ENCODE assay signal across 8 cellular contexts in the genomic region with DNA sequence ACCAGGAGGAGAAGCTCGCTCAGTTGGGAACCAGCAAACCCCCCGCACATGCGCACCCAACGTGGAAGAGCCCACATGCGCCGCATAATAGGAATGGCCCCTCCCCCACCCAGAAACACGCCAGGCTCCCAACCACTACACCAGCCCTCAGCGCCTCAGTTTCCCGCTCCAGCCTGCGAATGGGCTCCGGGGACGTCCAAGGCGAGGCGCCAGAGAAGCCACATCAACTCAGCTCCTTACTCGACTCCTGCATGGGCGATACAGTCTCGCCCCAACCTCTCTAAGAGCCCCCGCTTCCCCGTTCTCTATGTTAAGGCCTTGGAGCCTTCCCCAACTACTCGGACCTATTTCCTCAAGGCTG. TPM values are rescaled to one million over a fixed set of nuclear protein-coding genes. Genes with fewer than 3 reads are reported as not detected.
DNase-seq lines count a peak whose midpoint lies in the region; ATAC-seq, FAIRE-seq and TF ChIP-seq lines count a peak whose summit lies in the region.

No MANE protein-coding gene starts in this region.

- H3K27ac ChIP-seq in coronary artery, result peak overlapping the region; percentile 99 to 100
- H3K27ac ChIP-seq in HepG2 (ENCODE audit: extremely low read length, insufficient read depth, low read length), result peak overlapping the region; percentile 99

- POLR2A ChIA-PET in HEK293T (lab: Yijun Ruan, JAX), result interaction anchor here (0.6 to 3.0 kb wide), 42 partner anchors 11 to 995 kb away, joined by 3 to 53 read pairs (median 6); partner anchors contain the start of genes DYNLL2, MRPS23, MTMR4 and VEZF1
- POLR2A ChIA-PET in HepG2 (lab: Yijun Ruan, JAX), result interaction anchor here (1.0 to 3.8 kb wide), 20 partner anchors 11 to 625 kb away, joined by 3 to 71 read pairs (median 13); partner anchors contain the start of genes DYNLL2, MRPS23 and VEZF1

- H4K20me1 ChIP-seq in HepG2 (ENCODE audit: insufficient read depth, low read length), result peaks cover 48% of the 10 kb centered on the region

- no peaks in the 10 kb centered on the region; a peak in 1 of 5 replicates for H3K27me3 ChIP-seq in HepG2 (ENCODE audit: control insufficient read depth in 1 of 2, insufficient read depth in 2 of 2, low read length in 2 of 2)

- TF ChIP-seq POLR2A in HepG2 (IDR thresholded peaks at IDR 0.05; ENCODE audit: insufficient read depth in 1 of 2, low read depth in 2 of 2, low read length in 2 of 2), result no peak

- peaks cover 61% of the 10 kb centered on the region for H3K4me1 ChIP-seq in HepG2 (ENCODE audit: insufficient read depth, low read length)

- TF ChIP-seq CTCF in coronary artery (IDR thresholded peaks at IDR 0.05) (no peak), HepG2 (CRISPR knock-in tag; IDR thresholded peaks at IDR 0.05) (no peak)

- DNase-seq in COLO829 (ENCODE audit: low spot score) (peak; percentile 65), HEK293T (ENCODE audit: extremely low spot score) (peak; percentile 65), NCI-H226 (peak; percentile 68), coronary artery (ENCODE audit: low spot score) (peak; percentile 80), HepG2 (ENCODE audit: low spot score) (peak; percentile 77)
- DNase-seq in stimulated activated CD4-positive, alpha-beta T cell treated with anti-CD3 and anti-CD28 coated beads, Interleukin-4, amount 100 ng/mL, for 48 hours (ENCODE audit: low read depth in 2 of 2), result peak; percentile 58 to 72

- peaks cover 4 to 39% of the 10 kb centered on the region in 2 experiments for H3K36me3 ChIP-seq in HepG2 (replicated peaks in 1 of 2; ENCODE audit: control insufficient read depth in 1 of 2, insufficient read depth in 2 of 2, low read length in 2 of 2)

- intact Hi-C loops in HepG2 (cut with micrococcal nuclease; ENCODE audit: unreplicated experiment), result no loop called here

- FAIRE-seq in HepG2 (lab: Jason Lieb, UNC), result no peak

- peaks cover 54% of the 10 kb centered on the region for H3K79me2 ChIP-seq in HepG2 (ENCODE audit: insufficient read depth, low read length)

- 0 out of 2 replicates have a peak, but pooled peaks have one; percentile 14 for TF ChIP-seq RAD21 in HepG2 (CRISPR knock-in tag; IDR thresholded peaks at IDR 0.05)

- ATAC-seq in activated CD4-positive, CD25-positive, alpha-beta regulatory T cell treated with anti-CD3 and anti-CD28 coated beads, Interleukin-2, amount 50 U/mL, for 24 hours, result peak; percentile 18 to 21
- ATAC-seq in HepG2 (peak; percentile 73), HG03460 (IDR thresholded peaks at IDR 0.05; ENCODE audit: unreplicated experiment) (no peak)

- H3K4me2 ChIP-seq in HepG2 (ENCODE audit: low read depth, low read length), result peak overlapping the region; percentile 91

- BruUV-seq in HepG2 (replicated peaks; lab: Mats Ljungman, UMichigan), result TSS peak; percentile 58

- CTCF ChIA-PET in HEK293T (lab: Yijun Ruan, JAX) (interaction anchor here (1.5 kb wide), 1 partner anchor 11 kb away, joined by 3 read pairs; no protein-coding TSS in a partner anchor), HepG2 (lab: Yijun Ruan, JAX; ENCODE audit: low intra/inter-chr PET ratio, low total read pairs) (no interaction called here)

- peak overlapping the region; percentile 98 for H3K4me3 ChIP-seq in coronary artery
- peak overlapping the region; percentile 79 to 99 (median 92) for H3K4me3 ChIP-seq in HepG2 (replicated peaks in 1 of 3; ENCODE audit: insufficient read depth in 1 of 3, low read depth in 2 of 3, low read length in 3 of 3)

- H3K9ac ChIP-seq in HepG2 (ENCODE audit: insufficient read depth, low read depth, low read length), result peak overlapping the region; percentile 100

- no peak overlapping the region for H2AFZ ChIP-seq in HepG2 (ENCODE audit: low read length)

- WGBS in HepG2 (ENCODE audit: low lambda C conversion rate), result under 1% methylated on average over 18 of the region's 20 CpGs

- no peaks in the 10 kb centered on the region for H3K9me3 ChIP-seq in HepG2 (ENCODE audit: low read length)

- in situ Hi-C loops in HepG2 (cut with HindIII; ENCODE audit: extremely low pct_ligation_motif_present, low pct_unique_long_range_greater_than_20kb), result loop anchor here (5.0 kb wide), 1 partner anchor 81 kb away; no protein-coding TSS in a partner anchor

- TF ChIP-seq EP300 in HepG2 (IDR thresholded peaks at IDR 0.05; ENCODE audit: low read depth in 2 of 2, low read length in 2 of 2) (no peak), HepG2 (CRISPR knock-in tag; IDR thresholded peaks at IDR 0.05; ENCODE audit: borderline replicate concordance) (no peak; the same call in 1 of the 2 replicates)

TF ChIP-seq in HEK293T, 16 proteins besides CTCF, POLR2A, EP300 and RAD21 (continues in another document):
- no peak for TF ChIP-seq NFRKB (IDR thresholded peaks at IDR 0.05)

RNA-seq across cellular contexts. Expression of gene SRSF1, which starts 0.5 kb away (rescaled TPM):
- 445 and 520 TPM in 2 replicates for total RNA-seq in HepG2 (2016; rRNA removed; fragmentation: Illumina TruSeq; extraction: Trizol)
- 40.7 and 51.5 TPM in 2 replicates for total RNA-seq in HepG2 (2016; cell fraction: cytosol; rRNA removed; fragmentation: Illumina TruSeq; extraction: Trizol; ENCODE audit: low read depth)
- 472 and 528 TPM in 2 replicates for total RNA-seq in HepG2 (2016; cell fraction: insoluble cytoplasmic fraction; rRNA removed; fragmentation: Illumina TruSeq; extraction: Trizol)
- total RNA-seq in HepG2 (2016; cell fraction: membrane; rRNA removed; fragmentation: Illumina TruSeq; extraction: Trizol), result 120 and 137 TPM in 2 replicates
- 332 and 353 TPM in 2 replicates for total RNA-seq in HepG2 (2016; cell fraction: nucleus; rRNA removed; fragmentation: Illumina TruSeq; extraction: Trizol)
- 142 and 144 TPM in 2 replicates for polyA plus RNA-seq in HepG2 (2011; rRNA removed)
- 61.9 and 82.9 TPM in 2 replicates for polyA plus RNA-seq in HepG2 (2011; cell fraction: cytosol; rRNA removed)
- 1,130 and 1,625 TPM in 2 replicates for polyA plus RNA-seq in HepG2 (2011; cell fraction: nucleus; rRNA removed)
- polyA plus RNA-seq in HepG2 (2012), result 96.9 and 161 TPM in 2 replicates
- 19.4 and 20.4 TPM in 2 replicates for polyA plus RNA-seq in HepG2 (2016; cell fraction: cytosol; fragmentation: Illumina TruSeq; extraction: Trizol; ENCODE audit: low read depth)
- 411 and 445 TPM in 2 replicates for polyA plus RNA-seq in HepG2 (2016; cell fraction: insoluble cytoplasmic fraction; fragmentation: Illumina TruSeq; extraction: Trizol; ENCODE audit: low read depth)
- 54.7 and 57.3 TPM in 2 replicates for polyA plus RNA-seq in HepG2 (2016; cell fraction: membrane; fragmentation: Illumina TruSeq; extraction: Trizol; ENCODE audit: low read depth)
- 359 and 383 TPM in 2 replicates for polyA plus RNA-seq in HepG2 (2016; cell fraction: nucleus; fragmentation: Illumina TruSeq; extraction: Trizol; ENCODE audit: insufficient read depth, low read depth)
- 673 and 710 TPM in 2 replicates for polyA minus RNA-seq in HepG2 (2011; rRNA and poly(A)+ RNA removed; ENCODE audit: low replicate concordance)
- polyA minus RNA-seq in HepG2 (2011; cell fraction: cytosol; rRNA and poly(A)+ RNA removed), result 78.3 and 89.3 TPM in 2 replicates
- 1,057 and 1,237 TPM in 2 replicates for polyA minus RNA-seq in HepG2 (2011; cell fraction: nucleus; rRNA and poly(A)+ RNA removed)

RNA-seq across cellular contexts. Expression of gene VEZF1, which starts 18.5 kb away (rescaled TPM):
- 45.9 and 48.0 TPM in 2 replicates for total RNA-seq in HepG2 (2016; rRNA removed; fragmentation: Illumina TruSeq; extraction: Trizol)
- total RNA-seq in HepG2 (2016; cell fraction: cytosol; rRNA removed; fragmentation: Illumina TruSeq; extraction: Trizol; ENCODE audit: low read depth), result 8.8 and 10.8 TPM in 2 replicates
- total RNA-seq in HepG2 (2016; cell fraction: insoluble cytoplasmic fraction; rRNA removed; fragmentation: Illumina TruSeq; extraction: Trizol), result 41.9 and 43.4 TPM in 2 replicates
- total RNA-seq in HepG2 (2016; cell fraction: membrane; rRNA removed; fragmentation: Illumina TruSeq; extraction: Trizol), result 42.3 and 48.6 TPM in 2 replicates
- total RNA-seq in HepG2 (2016; cell fraction: nucleus; rRNA removed; fragmentation: Illumina TruSeq; extraction: Trizol), result 31.1 and 37.8 TPM in 2 replicates
- 41.3 and 49.7 TPM in 2 replicates for polyA plus RNA-seq in HepG2 (2011; rRNA removed)
- 27.7 and 34.7 TPM in 2 replicates for polyA plus RNA-seq in HepG2 (2011; cell fraction: cytosol; rRNA removed)
- 30.2 and 33.3 TPM in 2 replicates for polyA plus RNA-seq in HepG2 (2011; cell fraction: nucleus; rRNA removed)
- 38.9 and 45.7 TPM in 2 replicates for polyA plus RNA-seq in HepG2 (2012)
- 7.1 and 7.4 TPM in 2 replicates for polyA plus RNA-seq in HepG2 (2016; cell fraction: cytosol; fragmentation: Illumina TruSeq; extraction: Trizol; ENCODE audit: low read depth)
- polyA plus RNA-seq in HepG2 (2016; cell fraction: insoluble cytoplasmic fraction; fragmentation: Illumina TruSeq; extraction: Trizol; ENCODE audit: low read depth), result 34.8 and 42.4 TPM in 2 replicates
- 22.0 and 25.5 TPM in 2 replicates for polyA plus RNA-seq in HepG2 (2016; cell fraction: membrane; fragmentation: Illumina TruSeq; extraction: Trizol; ENCODE audit: low read depth)
- polyA plus RNA-seq in HepG2 (2016; cell fraction: nucleus; fragmentation: Illumina TruSeq; extraction: Trizol; ENCODE audit: insufficient read depth, low read depth), result 46.2 and 49.1 TPM in 2 replicates
- polyA minus RNA-seq in HepG2 (2011; rRNA and poly(A)+ RNA removed; ENCODE audit: low replicate concordance), result 41.4 and 56.9 TPM in 2 replicates
- polyA minus RNA-seq in HepG2 (2011; cell fraction: cytosol; rRNA and poly(A)+ RNA removed), result 31.2 and 37.3 TPM in 2 replicates
- 32.7 and 46.6 TPM in 2 replicates for polyA minus RNA-seq in HepG2 (2011; cell fraction: nucleus; rRNA and poly(A)+ RNA removed)

RNA-seq across cellular contexts. Expression of gene CUEDC1, which starts 51.3 kb away (rescaled TPM):
- total RNA-seq in HepG2 (2016; rRNA removed; fragmentation: Illumina TruSeq; extraction: Trizol), result 4.2 and 7.4 TPM in 2 replicates
- total RNA-seq in HepG2 (2016; cell fraction: cytosol; rRNA removed; fragmentation: Illumina TruSeq; extraction: Trizol; ENCODE audit: low read depth), result 4.1 and 4.7 TPM in 2 replicates
- 3.5 and 7.9 TPM in 2 replicates for total RNA-seq in HepG2 (2016; cell fraction: insoluble cytoplasmic fraction; rRNA removed; fragmentation: Illumina TruSeq; extraction: Trizol)
- 7.6 and 8.6 TPM in 2 replicates for total RNA-seq in HepG2 (2016; cell fraction: membrane; rRNA removed; fragmentation: Illumina TruSeq; extraction: Trizol)
- 9.6 and 11.9 TPM in 2 replicates for total RNA-seq in HepG2 (2016; cell fraction: nucleus; rRNA removed; fragmentation: Illumina TruSeq; extraction: Trizol)
- 12.9 and 14.4 TPM in 2 replicates for polyA plus RNA-seq in HepG2 (2011; rRNA removed)
- 8.1 and 8.6 TPM in 2 replicates for polyA plus RNA-seq in HepG2 (2011; cell fraction: cytosol; rRNA removed)
- 36.7 and 43.5 TPM in 2 replicates for polyA plus RNA-seq in HepG2 (2011; cell fraction: nucleus; rRNA removed)
- 9.8 and 10.2 TPM in 2 replicates for polyA plus RNA-seq in HepG2 (2012)
- 9.4 and 11.1 TPM in 2 replicates for polyA plus RNA-seq in HepG2 (2016; cell fraction: cytosol; fragmentation: Illumina TruSeq; extraction: Trizol; ENCODE audit: low read depth)
- polyA plus RNA-seq in HepG2 (2016; cell fraction: insoluble cytoplasmic fraction; fragmentation: Illumina TruSeq; extraction: Trizol; ENCODE audit: low read depth), result 9.2 and 10.0 TPM in 2 replicates
- 15.4 and 16.0 TPM in 2 replicates for polyA plus RNA-seq in HepG2 (2016; cell fraction: membrane; fragmentation: Illumina TruSeq; extraction: Trizol; ENCODE audit: low read depth)
- polyA plus RNA-seq in HepG2 (2016; cell fraction: nucleus; fragmentation: Illumina TruSeq; extraction: Trizol; ENCODE audit: insufficient read depth, low read depth), result 33.7 and 36.2 TPM in 2 replicates
- 2.9 and 6.8 TPM in 2 replicates for polyA minus RNA-seq in HepG2 (2011; rRNA and poly(A)+ RNA removed; ENCODE audit: low replicate concordance)
- 5.1 and 7.3 TPM in 2 replicates for polyA minus RNA-seq in HepG2 (2011; cell fraction: cytosol; rRNA and poly(A)+ RNA removed)
- polyA minus RNA-seq in HepG2 (2011; cell fraction: nucleus; rRNA and poly(A)+ RNA removed), result 6.6 and 8.2 TPM in 2 replicates
